Comparison of ENCODE assay signal across 18 cellular contexts in genomic region chr6:131322121-131322520, GRCh38.
"Had no signal": no experiment of that assay in that cellular context is flagged by ENCODE, and none has a peak within 500 bp of the region (broad histone marks: within the 10 kb centered on the region; RNA-seq: fewer than 3 reads in every experiment).

No MANE protein-coding gene starts in this region.

- H3K36me3 ChIP-seq: heart left ventricle, spleen, transverse colon had no signal

- H3K4me3 Mint-ChIP-seq: naive thymus-derived CD8-positive, alpha-beta T cell; stimulated activated memory B cell treated with anti-CD40 and anti-IgM and Interleukin-4, amounts not matched to agents 10 μg/mL and 1 μg/mL and 100 μg/mL, for 72 hours; stimulated activated naive CD8-positive, alpha-beta T cell treated with anti-CD3 and anti-CD28 coated beads, Interleukin-15, Interleukin-2, amounts not matched to agents 100 ng/mL and 50 ng/mL, for 24 hours had no signal

- H3K4me1 ChIP-seq: heart left ventricle, spleen, testis, transverse colon had no signal

- DNase-seq: effector memory CD4-positive, alpha-beta T cell; heart left ventricle; hippocampal formation; kidney glomerular epithelial cell; mucosa of descending colon; naive thymus-derived CD8-positive, alpha-beta T cell; posterior cingulate gyrus; spleen; stimulated activated CD4-positive, alpha-beta T cell treated with anti-CD3 and anti-CD28 coated beads, Interleukin-15, amount 100 ng/mL, for 24 hours; stimulated activated CD4-positive, alpha-beta T cell treated with anti-CD3 and anti-CD28 coated beads, Interleukin-1b, Interleukin-23, amount 100 ng/mL, for 48 hours; stimulated activated CD4-positive, alpha-beta T cell treated with anti-CD3 and anti-CD28 coated beads, Interleukin-4, amount 100 ng/mL, for 24 hours; testis; transverse colon had no signal

- H3K27me3 ChIP-seq: heart left ventricle, spleen, testis, transverse colon had no signal

- H3K27me3 Mint-ChIP-seq: naive thymus-derived CD8-positive, alpha-beta T cell; stimulated activated naive CD8-positive, alpha-beta T cell treated with anti-CD3 and anti-CD28 coated beads, Interleukin-15, Interleukin-2, amounts not matched to agents 100 ng/mL and 50 ng/mL, for 24 hours had no signal

- FAIRE-seq: endometrium, frontal cortex, islet of Langerhans had no signal

- H3K36me3 Mint-ChIP-seq: stimulated activated memory B cell treated with anti-CD40 and anti-IgM and Interleukin-4, amounts not matched to agents 10 μg/mL and 1 μg/mL and 100 μg/mL, for 72 hours had no signal

- H3K4me1 Mint-ChIP-seq: stimulated activated memory B cell treated with anti-CD40 and anti-IgM and Interleukin-4, amounts not matched to agents 10 μg/mL and 1 μg/mL and 100 μg/mL, for 72 hours had no signal

- H3K9me3 Mint-ChIP-seq: stimulated activated memory B cell treated with anti-CD40 and anti-IgM and Interleukin-4, amounts not matched to agents 10 μg/mL and 1 μg/mL and 100 μg/mL, for 72 hours had no signal

- H3K27ac ChIP-seq: heart left ventricle, spleen, testis, transverse colon had no signal

- H3K27ac Mint-ChIP-seq: stimulated activated memory B cell treated with anti-CD40 and anti-IgM and Interleukin-4, amounts not matched to agents 10 μg/mL and 1 μg/mL and 100 μg/mL, for 72 hours; stimulated activated naive CD8-positive, alpha-beta T cell treated with anti-CD3 and anti-CD28 coated beads, Interleukin-15, Interleukin-2, amounts not matched to agents 100 ng/mL and 50 ng/mL, for 24 hours had no signal

- H3K4me3 ChIP-seq: heart left ventricle, mucosa of descending colon, spleen, testis, transverse colon had no signal

- H3K9me3 ChIP-seq: heart left ventricle, mucosa of descending colon, testis, transverse colon had no signal
